Comparison of ENCODE assay signal across 8 cellular contexts in genomic region chr5:178860615-178861014, GRCh38. TPM values are rescaled to one million over a fixed set of nuclear protein-coding genes. Genes with fewer than 3 reads are reported as not detected.
A peak's percentile ranks its signal among the peaks of the same experiment; 100 is the strongest.
DNase-seq lines count a peak whose midpoint lies in the region; ATAC-seq and TF ChIP-seq lines count a peak whose summit lies in the region.
"Not testable (repeated sequence)": the region's sequence is repeated elsewhere in the genome, so short reads cannot be mapped to it uniquely, and the experiment has no call there.

No MANE protein-coding gene starts in this region.

- not testable (repeated sequence) for H3K4me1 ChIP-seq in ES-I3 (ENCODE audit: insufficient read depth, low read length); mesodermal cell (ENCODE audit: control insufficient read depth, insufficient read depth, low read length, poor library complexity, severe bottlenecking); urinary bladder (ENCODE audit: insufficient read depth)

- not testable (repeated sequence) for H3K27ac ChIP-seq in mesodermal cell (ENCODE audit: low read depth, low read length, severe bottlenecking); urinary bladder (ENCODE audit: low read depth)

- peaks cover 22% of the 10 kb centered on the region for H3K4me1 Mint-ChIP-seq in central memory CD8-positive, alpha-beta T cell

- not testable (repeated sequence) for H3K27me3 Mint-ChIP-seq in central memory CD8-positive, alpha-beta T cell

- DNase-seq in central memory CD8-positive, alpha-beta T cell (ENCODE audit: low spot score in 2 of 2); Right ventricle myocardium superior; retinal pigment epithelial cell (ENCODE audit: low read depth): not testable (repeated sequence)

- intact Hi-C loops in Right ventricle myocardium superior (cut with DNase I), result not testable (repeated sequence)

- H3K9ac ChIP-seq in ES-I3 (ENCODE audit: low read depth, low read length), result peak overlapping the region; percentile 60; the same call in 1 of the 2 replicates

- WGBS in mesodermal cell (ENCODE audit: insufficient coverage in 2 of 2), 2 experiments, result no CpG with 5 or more reads among the region's 31 CpGs
- WGBS in urinary bladder, result 5% methylated on average over 15 of the region's 31 CpGs

- ATAC-seq in HG02970 (IDR thresholded peaks at IDR 0.05; ENCODE audit: low FRiP score, unreplicated experiment), result peak; percentile 3
- peak; percentile 46 for ATAC-seq in SK-N-SH treated with all-trans-retinoic acid at 6 μM for 48 hours
- not testable (repeated sequence) for ATAC-seq in central memory CD8-positive, alpha-beta T cell (replicated peaks; ENCODE audit: extremely low read depth, poor library complexity, severe bottlenecking)
- ATAC-seq in Right ventricle myocardium superior (ENCODE audit: poor library complexity), result peak; percentile 22

- H3K9me3 ChIP-seq in ES-I3 (ENCODE audit: control insufficient read depth, insufficient read depth, low read length); mesodermal cell (ENCODE audit: control insufficient read depth, low read length): not testable (repeated sequence)

- not testable (repeated sequence) for H3K27ac Mint-ChIP-seq in central memory CD8-positive, alpha-beta T cell (ENCODE audit: low read depth)

- peak overlapping the region; percentile 61 for H3K4me3 ChIP-seq in mesodermal cell (ENCODE audit: extremely low read depth, insufficient read depth, low read length, poor library complexity, severe bottlenecking)
- peak overlapping the region; percentile 58 for H3K4me3 ChIP-seq in retinal pigment epithelial cell (ENCODE audit: low read length)
- peak overlapping the region; percentile 83 for H3K4me3 ChIP-seq in urinary bladder (ENCODE audit: low read depth, low read length)

- not testable (repeated sequence) for TF ChIP-seq CTCF in retinal pigment epithelial cell (conservative IDR thresholded peaks at IDR 0.05; ENCODE audit: low read depth, low read length)

- H3K36me3 ChIP-seq in ES-I3 (ENCODE audit: insufficient read depth, low read length); urinary bladder (ENCODE audit: insufficient read depth): not testable (repeated sequence)
- peaks cover 39% of the 10 kb centered on the region for H3K36me3 ChIP-seq in mesodermal cell (ENCODE audit: control insufficient read depth, insufficient read depth, low read length)

- peak overlapping the region; percentile 79 for H3K4me3 Mint-ChIP-seq in central memory CD8-positive, alpha-beta T cell

- H3K36me3 Mint-ChIP-seq in central memory CD8-positive, alpha-beta T cell (ENCODE audit: insufficient read depth), result peaks cover 17% of the 10 kb centered on the region

- not testable (repeated sequence) for H3K9me3 Mint-ChIP-seq in central memory CD8-positive, alpha-beta T cell

RNA-seq across cellular contexts. Expression of gene ZNF354B, which starts 0.9 kb away (rescaled TPM):
- 7.2 TPM for total RNA-seq in Right ventricle myocardium superior
- polyA plus RNA-seq in mesodermal cell (2013, experiment 1 of 2), result 14.6 TPM
- 15.0 TPM for polyA plus RNA-seq in mesodermal cell (2013, experiment 2 of 2)
- 34.5 TPM for total RNA-seq in urinary bladder
- polyA plus RNA-seq in urinary bladder, result 11.2 TPM

RNA-seq across cellular contexts. Expression of gene ZFP2, which starts 35.1 kb away (rescaled TPM):
- total RNA-seq in Right ventricle myocardium superior (0.54 TPM), urinary bladder (5.8 TPM)
- 2.2 TPM for polyA plus RNA-seq in mesodermal cell (2013, experiment 1 of 2)
- 2.7 TPM for polyA plus RNA-seq in mesodermal cell (2013, experiment 2 of 2)
- 1.8 TPM for polyA plus RNA-seq in urinary bladder
